8 cellular contexts compared by ENCODE assay signal in the genomic region with DNA sequence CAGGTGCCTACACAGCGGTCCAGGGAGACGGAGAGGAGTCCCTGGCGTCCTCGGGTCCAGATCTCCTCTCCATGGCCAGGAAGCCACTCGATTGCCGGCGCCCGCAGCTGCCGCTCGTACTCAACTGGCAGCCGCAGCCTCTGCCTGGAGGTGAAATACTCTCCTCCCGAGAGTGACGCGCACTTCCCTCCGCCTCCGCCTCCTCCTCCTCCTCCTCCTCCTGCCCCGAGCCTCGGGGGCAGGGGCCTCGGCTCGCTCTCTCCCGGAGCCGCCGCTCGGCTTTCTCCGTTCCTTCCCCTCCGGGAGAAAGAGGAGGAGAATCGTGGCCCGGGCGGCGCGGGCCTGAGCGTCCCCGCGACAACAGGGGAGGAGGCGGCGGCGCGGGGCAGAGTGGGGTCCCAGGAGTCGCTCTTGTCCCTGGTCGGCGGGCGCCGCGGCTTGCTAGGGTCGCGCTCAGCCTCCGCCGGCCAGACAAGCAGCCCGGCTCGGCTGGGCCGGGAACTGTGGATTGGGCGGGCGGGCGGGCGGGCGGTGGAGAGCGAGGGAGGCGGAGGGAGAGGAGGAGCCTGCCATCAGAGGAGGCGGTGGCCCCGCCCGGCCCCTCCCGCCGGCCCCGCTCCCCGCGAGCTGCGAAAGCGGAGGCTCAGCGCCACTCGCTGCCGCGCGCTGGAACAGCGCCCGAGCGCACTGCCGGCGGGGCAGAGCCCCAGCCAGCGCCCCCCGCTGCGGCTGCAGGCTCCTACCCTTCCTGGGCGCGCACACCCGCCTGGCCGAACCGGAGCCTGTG. TPM values are rescaled to one million over a fixed set of nuclear protein-coding genes. Genes with fewer than 3 reads are reported as not detected.
DNase-seq lines count a peak whose midpoint lies in the region; ATAC-seq and TF ChIP-seq lines count a peak whose summit lies in the region.

A gene with protein sequence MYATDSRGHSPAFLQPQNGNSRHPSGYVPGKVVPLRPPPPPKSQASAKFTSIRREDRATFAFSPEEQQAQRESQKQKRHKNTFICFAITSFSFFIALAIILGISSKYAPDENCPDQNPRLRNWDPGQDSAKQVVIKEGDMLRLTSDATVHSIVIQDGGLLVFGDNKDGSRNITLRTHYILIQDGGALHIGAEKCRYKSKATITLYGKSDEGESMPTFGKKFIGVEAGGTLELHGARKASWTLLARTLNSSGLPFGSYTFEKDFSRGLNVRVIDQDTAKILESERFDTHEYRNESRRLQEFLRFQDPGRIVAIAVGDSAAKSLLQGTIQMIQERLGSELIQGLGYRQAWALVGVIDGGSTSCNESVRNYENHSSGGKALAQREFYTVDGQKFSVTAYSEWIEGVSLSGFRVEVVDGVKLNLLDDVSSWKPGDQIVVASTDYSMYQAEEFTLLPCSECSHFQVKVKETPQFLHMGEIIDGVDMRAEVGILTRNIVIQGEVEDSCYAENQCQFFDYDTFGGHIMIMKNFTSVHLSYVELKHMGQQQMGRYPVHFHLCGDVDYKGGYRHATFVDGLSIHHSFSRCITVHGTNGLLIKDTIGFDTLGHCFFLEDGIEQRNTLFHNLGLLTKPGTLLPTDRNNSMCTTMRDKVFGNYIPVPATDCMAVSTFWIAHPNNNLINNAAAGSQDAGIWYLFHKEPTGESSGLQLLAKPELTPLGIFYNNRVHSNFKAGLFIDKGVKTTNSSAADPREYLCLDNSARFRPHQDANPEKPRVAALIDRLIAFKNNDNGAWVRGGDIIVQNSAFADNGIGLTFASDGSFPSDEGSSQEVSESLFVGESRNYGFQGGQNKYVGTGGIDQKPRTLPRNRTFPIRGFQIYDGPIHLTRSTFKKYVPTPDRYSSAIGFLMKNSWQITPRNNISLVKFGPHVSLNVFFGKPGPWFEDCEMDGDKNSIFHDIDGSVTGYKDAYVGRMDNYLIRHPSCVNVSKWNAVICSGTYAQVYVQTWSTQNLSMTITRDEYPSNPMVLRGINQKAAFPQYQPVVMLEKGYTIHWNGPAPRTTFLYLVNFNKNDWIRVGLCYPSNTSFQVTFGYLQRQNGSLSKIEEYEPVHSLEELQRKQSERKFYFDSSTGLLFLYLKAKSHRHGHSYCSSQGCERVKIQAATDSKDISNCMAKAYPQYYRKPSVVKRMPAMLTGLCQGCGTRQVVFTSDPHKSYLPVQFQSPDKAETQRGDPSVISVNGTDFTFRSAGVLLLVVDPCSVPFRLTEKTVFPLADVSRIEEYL (N-terminal part only) (minus strand): TSS at position 126 of the 787 bp plus-strand sequence. CDS start 18,140 bp downstream, outside the sequence.

- 5% methylated on average over 4 of the region's 86 CpGs; no CpG with 5 or more reads in 1 of the 2 donors for WGBS in gastroesophageal sphincter (ENCODE audit: low coverage in 1 of 2), 2 donors

- DNase-seq in GM03348 (ENCODE audit: low spot score) (peak; percentile 96), H7 (peak; percentile 93), M059J (ENCODE audit: low read depth) (peak; percentile 93), SK-N-MC (ENCODE audit: low read depth, low spot score) (no peak), nucleus accumbens (lab: John Stamatoyannopoulos, UW) (peak in 55 of 56 donors; percentile 31 to 92 (median 81)), superior temporal gyrus (ENCODE audit: extremely low spot score) (peak; percentile 82)
- DNase-seq in activated naive CD4-positive, alpha-beta T cell treated with anti-CD3 and anti-CD28 coated beads, Interleukin-2, amount 10 ng/mL, durations not matched to agents 7 days and 5 days, result peak; percentile 94

- no peaks in the 10 kb centered on the region for H3K9me3 ChIP-seq in SK-N-MC (ENCODE audit: low read depth, low read length)
- no peaks in the 10 kb centered on the region for H3K9me3 ChIP-seq in gastroesophageal sphincter

- no peaks in the 10 kb centered on the region for H3K27me3 Mint-ChIP-seq in activated naive CD4-positive, alpha-beta T cell treated with anti-CD3 and anti-CD28 coated beads, Interleukin-2, amount 10 ng/mL, durations not matched to agents 7 days and 5 days

- ATAC-seq in gastroesophageal sphincter, result peak; percentile 90

- H3K27me3 ChIP-seq in H7 (ENCODE audit: control insufficient read depth, insufficient read depth, low read length), result no peaks in the 10 kb centered on the region; the same call in 1 of the 2 replicates
- H3K27me3 ChIP-seq in gastroesophageal sphincter, result no peaks in the 10 kb centered on the region

- peak within 1 kb of the TSS; percentile 89 for H3K4me3 Mint-ChIP-seq in activated naive CD4-positive, alpha-beta T cell treated with anti-CD3 and anti-CD28 coated beads, Interleukin-2, amount 10 ng/mL, durations not matched to agents 7 days and 5 days

- H3K36me3 Mint-ChIP-seq in activated naive CD4-positive, alpha-beta T cell treated with anti-CD3 and anti-CD28 coated beads, Interleukin-2, amount 10 ng/mL, durations not matched to agents 7 days and 5 days, result peaks cover 26% of the 10 kb centered on the region

- TF ChIP-seq POLR2A in gastroesophageal sphincter (IDR thresholded peaks at IDR 0.05), result peak; percentile 90

- no peak for TF ChIP-seq EP300 in gastroesophageal sphincter (IDR thresholded peaks at IDR 0.05)

- peaks cover 37% of the 10 kb centered on the region for H3K4me1 Mint-ChIP-seq in activated naive CD4-positive, alpha-beta T cell treated with anti-CD3 and anti-CD28 coated beads, Interleukin-2, amount 10 ng/mL, durations not matched to agents 7 days and 5 days

- peak in 2 of 4 experiments; percentile 15 to 64 for TF ChIP-seq CTCF in gastroesophageal sphincter (IDR thresholded peaks at IDR 0.05)

- H3K4me1 ChIP-seq in gastroesophageal sphincter, result peaks cover 0 to 56% (median 12%) of the 10 kb centered on the region in 3 donors

- H3K27ac ChIP-seq in SK-N-MC, result no peak within 1 kb of the TSS
- H3K27ac ChIP-seq in gastroesophageal sphincter, result peak within 1 kb of the TSS; percentile 60 to 99 (median 94)

- H3K9ac ChIP-seq in SK-N-MC (ENCODE audit: insufficient read length), result peak within 1 kb of the TSS; percentile 87

- H3K4me3 ChIP-seq in H7 (ENCODE audit: insufficient read depth, low read depth, low read length) (peak within 1 kb of the TSS; percentile 62), SK-N-MC (peak within 1 kb of the TSS; percentile 88), gastroesophageal sphincter (peak within 1 kb of the TSS; percentile 67 to 95)

- H3K36me3 ChIP-seq in H7 (replicated peaks; ENCODE audit: control insufficient read depth, insufficient read depth, low read length) (no peaks in the 10 kb centered on the region), SK-N-MC (ENCODE audit: insufficient read depth, low read length) (no peaks in the 10 kb centered on the region), gastroesophageal sphincter (no peaks in the 10 kb centered on the region)

- no peaks in the 10 kb centered on the region for H3K9me3 Mint-ChIP-seq in activated naive CD4-positive, alpha-beta T cell treated with anti-CD3 and anti-CD28 coated beads, Interleukin-2, amount 10 ng/mL, durations not matched to agents 7 days and 5 days

- CTCF ChIA-PET in activated naive CD4-positive, alpha-beta T cell treated with anti-CD3 and anti-CD28 coated beads, Interleukin-2, amount 10 ng/mL, durations not matched to agents 7 days and 5 days (lab: Charles Lee), result interaction anchor here (0.5 to 3.7 kb wide), 12 partner anchors 12 to 484 kb away, joined by 3 to 18 read pairs (median 6); no protein-coding TSS in a partner anchor

- H3K27ac Mint-ChIP-seq in activated naive CD4-positive, alpha-beta T cell treated with anti-CD3 and anti-CD28 coated beads, Interleukin-2, amount 10 ng/mL, durations not matched to agents 7 days and 5 days, result peak within 1 kb of the TSS; percentile 96

RNA-seq across cellular contexts. Expression of the gene that starts here (rescaled TPM):
- 21.8 and 27.2 TPM in 2 replicates for total RNA-seq in H7 (2014; rRNA removed; shearing (Covaris generic))
- 42.3 and 47.3 TPM in 2 replicates for total RNA-seq in M059J (2014; rRNA removed; shearing (Covaris generic))
- total RNA-seq in gastroesophageal sphincter, result 10 to 100 TPM in 3 of 4 donors, 1 to 10 TPM in 1; 8.1 to 84.5 (median 17.4) TPM
